ENCODE assay signal across 1 cellular context in genomic region chr10:26839966-26840627, GRCh38.
TF ChIP-seq lines count a peak whose summit lies in the region.

No MANE protein-coding gene starts in this region.

TF ChIP-seq in GM23338, 12 proteins besides CTCF, POLR2A, EP300 and RAD21 (continued from another document):
- TF ChIP-seq, protein P1, sequence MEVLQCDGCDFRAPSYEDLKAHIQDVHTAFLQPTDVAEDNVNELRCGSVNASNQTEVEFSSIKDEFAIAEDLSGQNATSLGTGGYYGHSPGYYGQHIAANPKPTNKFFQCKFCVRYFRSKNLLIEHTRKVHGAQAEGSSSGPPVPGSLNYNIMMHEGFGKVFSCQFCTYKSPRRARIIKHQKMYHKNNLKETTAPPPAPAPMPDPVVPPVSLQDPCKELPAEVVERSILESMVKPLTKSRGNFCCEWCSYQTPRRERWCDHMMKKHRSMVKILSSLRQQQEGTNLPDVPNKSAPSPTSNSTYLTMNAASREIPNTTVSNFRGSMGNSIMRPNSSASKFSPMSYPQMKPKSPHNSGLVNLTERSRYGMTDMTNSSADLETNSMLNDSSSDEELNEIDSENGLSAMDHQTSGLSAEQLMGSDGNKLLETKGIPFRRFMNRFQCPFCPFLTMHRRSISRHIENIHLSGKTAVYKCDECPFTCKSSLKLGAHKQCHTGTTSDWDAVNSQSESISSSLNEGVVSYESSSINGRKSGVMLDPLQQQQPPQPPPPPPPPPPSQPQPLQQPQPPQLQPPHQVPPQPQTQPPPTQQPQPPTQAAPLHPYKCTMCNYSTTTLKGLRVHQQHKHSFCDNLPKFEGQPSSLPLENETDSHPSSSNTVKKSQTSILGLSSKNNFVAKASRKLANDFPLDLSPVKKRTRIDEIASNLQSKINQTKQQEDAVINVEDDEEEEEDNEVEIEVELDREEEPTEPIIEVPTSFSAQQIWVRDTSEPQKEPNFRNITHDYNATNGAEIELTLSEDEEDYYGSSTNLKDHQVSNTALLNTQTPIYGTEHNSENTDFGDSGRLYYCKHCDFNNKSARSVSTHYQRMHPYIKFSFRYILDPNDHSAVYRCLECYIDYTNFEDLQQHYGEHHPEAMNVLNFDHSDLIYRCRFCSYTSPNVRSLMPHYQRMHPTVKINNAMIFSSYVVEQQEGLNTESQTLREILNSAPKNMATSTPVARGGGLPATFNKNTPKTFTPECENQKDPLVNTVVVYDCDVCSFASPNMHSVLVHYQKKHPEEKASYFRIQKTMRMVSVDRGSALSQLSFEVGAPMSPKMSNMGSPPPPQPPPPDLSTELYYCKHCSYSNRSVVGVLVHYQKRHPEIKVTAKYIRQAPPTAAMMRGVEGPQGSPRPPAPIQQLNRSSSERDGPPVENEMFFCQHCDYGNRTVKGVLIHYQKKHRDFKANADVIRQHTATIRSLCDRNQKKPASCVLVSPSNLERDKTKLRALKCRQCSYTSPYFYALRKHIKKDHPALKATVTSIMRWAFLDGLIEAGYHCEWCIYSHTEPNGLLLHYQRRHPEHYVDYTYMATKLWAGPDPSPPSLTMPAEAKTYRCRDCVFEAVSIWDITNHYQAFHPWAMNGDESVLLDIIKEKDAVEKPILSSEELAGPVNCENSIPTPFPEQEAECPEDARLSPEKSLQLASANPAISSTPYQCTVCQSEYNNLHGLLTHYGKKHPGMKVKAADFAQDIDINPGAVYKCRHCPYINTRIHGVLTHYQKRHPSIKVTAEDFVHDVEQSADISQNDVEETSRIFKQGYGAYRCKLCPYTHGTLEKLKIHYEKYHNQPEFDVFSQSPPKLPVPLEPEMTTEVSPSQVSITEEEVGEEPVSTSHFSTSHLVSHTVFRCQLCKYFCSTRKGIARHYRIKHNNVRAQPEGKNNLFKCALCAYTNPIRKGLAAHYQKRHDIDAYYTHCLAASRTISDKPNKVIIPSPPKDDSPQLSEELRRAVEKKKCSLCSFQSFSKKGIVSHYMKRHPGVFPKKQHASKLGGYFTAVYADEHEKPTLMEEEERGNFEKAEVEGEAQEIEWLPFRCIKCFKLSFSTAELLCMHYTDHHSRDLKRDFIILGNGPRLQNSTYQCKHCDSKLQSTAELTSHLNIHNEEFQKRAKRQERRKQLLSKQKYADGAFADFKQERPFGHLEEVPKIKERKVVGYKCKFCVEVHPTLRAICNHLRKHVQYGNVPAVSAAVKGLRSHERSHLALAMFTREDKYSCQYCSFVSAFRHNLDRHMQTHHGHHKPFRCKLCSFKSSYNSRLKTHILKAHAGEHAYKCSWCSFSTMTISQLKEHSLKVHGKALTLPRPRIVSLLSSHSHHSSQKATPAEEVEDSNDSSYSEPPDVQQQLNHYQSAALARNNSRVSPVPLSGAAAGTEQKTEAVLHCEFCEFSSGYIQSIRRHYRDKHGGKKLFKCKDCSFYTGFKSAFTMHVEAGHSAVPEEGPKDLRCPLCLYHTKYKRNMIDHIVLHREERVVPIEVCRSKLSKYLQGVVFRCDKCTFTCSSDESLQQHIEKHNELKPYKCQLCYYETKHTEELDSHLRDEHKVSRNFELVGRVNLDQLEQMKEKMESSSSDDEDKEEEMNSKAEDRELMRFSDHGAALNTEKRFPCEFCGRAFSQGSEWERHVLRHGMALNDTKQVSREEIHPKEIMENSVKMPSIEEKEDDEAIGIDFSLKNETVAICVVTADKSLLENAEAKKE (CRISPR knock-in tag; IDR thresholded peaks at IDR 0.05): no peak
- no peak for TF ChIP-seq CREB1 (CRISPR knock-in tag; IDR thresholded peaks at IDR 0.05; ENCODE audit: low read depth)
TF ChIP-seq in GM23338: peak in this region for 0.
